Comparison of ENCODE assay signal across 31 cellular contexts in genomic region chr11:75135021-75135650, GRCh38. TPM values are rescaled to one million over a fixed set of nuclear protein-coding genes. Genes with fewer than 3 reads are reported as not detected.
"Had no signal": no experiment of that assay in that cellular context is flagged by ENCODE, and none has a peak within 500 bp of the region (broad histone marks: within the 10 kb centered on the region; RNA-seq: fewer than 3 reads in every experiment).

No MANE protein-coding gene starts in this region.

- H3K4me3 ChIP-seq: Peyer's patch had no signal

- H3K27me3 ChIP-seq: brain microvascular endothelial cell, Peyer's patch had no signal

- ATAC-seq: activated CD8-positive, alpha-beta T cell treated with anti-CD3 and anti-CD28 coated beads for 36 hours; activated naive CD8-positive, alpha-beta T cell treated with anti-CD3 and anti-CD28 coated beads, Interleukin-2, amount 50 U/mL, for 24 hours; activated T-cell treated with anti-CD3 and anti-CD28 coated beads, Interleukin-2, amount 50 U/mL, for 4 hours; PC-3; SK-N-SH treated with all-trans-retinoic acid at 6 μM for 48 hours had no signal

- H3K9me3 ChIP-seq: Peyer's patch had no signal

- DNase-seq: activated CD4-positive, alpha-beta T cell treated with anti-CD3 and anti-CD28 coated beads, Interleukin-2, amount 10 ng/mL, durations not matched to agents 24 days and 14 days; activated CD4-positive, alpha-beta T cell treated with anti-CD3 and anti-CD28 coated beads, Interleukin-2, amount 50 U/mL, for 4 hours; activated CD8-positive, alpha-beta T cell treated with anti-CD3 and anti-CD28 coated beads for 36 hours; activated naive CD4-positive, alpha-beta T cell treated with anti-CD3 and anti-CD28 coated beads, Interleukin-2, amount 10 ng/mL, durations not matched to agents 7 days and 5 days; activated naive CD8-positive, alpha-beta T cell treated with anti-CD3 and anti-CD28 coated beads, Interleukin-2, amount 50 U/mL, for 24 hours; activated T-cell treated with anti-CD3 and anti-CD28 coated beads for 4 hours; activated T-cell treated with anti-CD3 and anti-CD28 coated beads, Interleukin-2, amount 50 U/mL, for 4 hours; anterior cingulate cortex; brain microvascular endothelial cell; central memory CD4-positive, alpha-beta T cell; Karpas-422; KBM-7; NCI-H1105; NCI-H1417 treated with DMSO at 0.1 percent for 48 hours; NCI-H187 treated with DMSO at 0.1 percent for 48 hours; NCI-H2081; NCI-H2171 treated with DMSO at 0.1 percent for 48 hours; NCI-H226; NCI-H446 treated with DMSO at 0.1 percent for 48 hours; NCI-H524; PC-3; Peyer's patch; RPMI8226; SIG-M5; T1000 had no signal

- H3K27ac ChIP-seq: brain microvascular endothelial cell, Peyer's patch had no signal

- H3K36me3 ChIP-seq: brain microvascular endothelial cell, Peyer's patch had no signal

- H3K4me1 ChIP-seq: Peyer's patch had no signal

RNA-seq across cellular contexts. Expression of gene SLCO2B1, which starts 15.8 kb away (rescaled TPM):
- total RNA-seq: activated CD4-positive, alpha-beta T cell treated with anti-CD3 and anti-CD28 coated beads, Interleukin-2, amount 10 ng/mL, durations not matched to agents 24 days and 14 days; activated CD8-positive, alpha-beta memory T cell treated with anti-CD3 and anti-CD28 coated beads for 36 hours; activated CD8-positive, alpha-beta T cell treated with anti-CD3 and anti-CD28 coated beads for 36 hours; activated T-helper 1 cell treated with anti-CD3 and anti-CD28 coated beads, Interleukin-12 subunit alpha, Interleukin-12 subunit beta, Interleukin-2, Interleukin-4 antibody, amounts not matched to agents 30 ng/mL and 10 ng/mL and 1 ng/mL, durations not matched to agents 14 hours and 24 hours and 36 hours; MCF 10A; PC-3 had no signal

RNA-seq across cellular contexts. Expression of gene OR2AT4, which starts 38.5 kb away (rescaled TPM):
- total RNA-seq: activated CD4-positive, alpha-beta T cell treated with anti-CD3 and anti-CD28 coated beads, Interleukin-2, amount 10 ng/mL, durations not matched to agents 24 days and 14 days; activated CD8-positive, alpha-beta memory T cell treated with anti-CD3 and anti-CD28 coated beads for 36 hours; activated CD8-positive, alpha-beta T cell treated with anti-CD3 and anti-CD28 coated beads for 36 hours; activated T-cell treated with anti-CD3 and anti-CD28 coated beads, Interleukin-2, amount 50 U/mL, for 4 hours; activated T-helper 1 cell treated with anti-CD3 and anti-CD28 coated beads, Interleukin-12 subunit alpha, Interleukin-12 subunit beta, Interleukin-2, Interleukin-4 antibody, amounts not matched to agents 30 ng/mL and 10 ng/mL and 1 ng/mL, durations not matched to agents 14 hours and 24 hours and 36 hours; MCF 10A; PC-3; Peyer's patch; T-helper 1 cell treated with Interleukin-12 subunit alpha and Interleukin-12 subunit beta and Interleukin-4 antibody, amounts not matched to agents 30 ng/mL and 1 ng/mL, for 36 hours; T-helper 2 cell treated with Interferon-gamma antibody and Interleukin-4, amounts not matched to agents 100 ng/mL and 5 ng/mL, for 36 hours had no signal
